Comparison of ENCODE assay signal across 1 cellular context in the genomic region with DNA sequence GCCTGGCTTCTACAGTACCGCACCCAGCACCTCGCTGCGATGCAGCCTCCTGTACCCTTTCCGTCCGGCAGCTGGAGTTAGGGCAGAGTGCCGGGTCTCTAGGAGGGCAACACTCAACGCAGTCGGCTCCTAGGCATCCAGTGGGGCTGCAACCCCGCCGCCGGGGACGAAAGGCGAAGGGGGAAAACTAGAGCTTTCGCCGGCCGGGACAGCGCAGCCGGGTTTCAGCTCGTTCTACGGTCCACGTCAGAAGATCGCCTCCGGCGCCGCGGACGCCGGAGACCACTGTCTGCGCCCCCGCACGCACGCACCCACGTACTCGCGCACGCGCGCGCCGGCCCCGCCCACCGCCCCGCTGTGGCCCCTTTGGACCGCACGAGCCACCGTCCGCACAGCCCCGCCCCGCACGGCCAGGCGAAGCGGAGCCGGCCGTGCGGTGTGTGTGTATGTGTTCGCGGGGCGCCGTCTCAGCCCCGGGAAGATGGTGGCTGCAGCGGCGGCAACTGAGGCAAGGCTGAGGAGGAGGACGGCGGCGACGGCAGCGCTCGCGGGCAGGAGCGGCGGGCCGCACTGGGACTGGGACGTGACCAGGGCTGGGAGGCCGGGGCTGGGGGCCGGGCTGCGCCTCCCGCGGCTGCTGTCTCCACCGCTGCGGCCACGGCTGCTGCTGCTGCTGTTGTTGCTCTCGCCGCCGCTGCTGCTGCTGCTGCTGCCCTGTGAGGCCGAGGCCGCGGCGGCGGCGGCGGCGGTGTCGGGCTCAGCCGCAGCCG.
TF ChIP-seq lines count a peak whose summit lies in the region.

Gene ATRN (plus strand): TSS at position 392 of the 770 bp plus-strand sequence. CDS start 90 bp downstream, at position 482.

TF ChIP-seq in K562, 482 proteins besides CTCF, POLR2A, EP300 and RAD21 (continued from another document and continues in another):
- TF ChIP-seq, protein P1, sequence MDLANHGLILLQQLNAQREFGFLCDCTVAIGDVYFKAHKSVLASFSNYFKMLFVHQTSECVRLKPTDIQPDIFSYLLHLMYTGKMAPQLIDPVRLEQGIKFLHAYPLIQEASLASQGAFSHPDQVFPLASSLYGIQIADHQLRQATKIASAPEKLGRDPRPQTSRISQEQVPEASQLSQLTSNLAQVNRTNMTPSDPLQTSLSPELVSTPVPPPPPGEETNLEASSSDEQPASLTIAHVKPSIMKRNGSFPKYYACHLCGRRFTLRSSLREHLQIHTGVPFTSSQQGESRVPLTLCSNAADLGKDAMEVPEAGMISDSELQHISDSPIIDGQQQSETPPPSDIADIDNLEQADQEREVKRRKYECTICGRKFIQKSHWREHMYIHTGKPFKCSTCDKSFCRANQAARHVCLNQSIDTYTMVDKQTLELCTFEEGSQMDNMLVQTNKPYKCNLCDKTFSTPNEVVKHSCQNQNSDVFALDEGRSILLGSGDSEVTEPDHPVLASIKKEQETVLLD (IDR thresholded peaks at IDR 0.05), result peak; percentile 90
- TF ChIP-seq TAF15 (IDR thresholded peaks at IDR 0.05; ENCODE audit: low read depth, low read length), result no peak
- TF ChIP-seq, protein P2, sequence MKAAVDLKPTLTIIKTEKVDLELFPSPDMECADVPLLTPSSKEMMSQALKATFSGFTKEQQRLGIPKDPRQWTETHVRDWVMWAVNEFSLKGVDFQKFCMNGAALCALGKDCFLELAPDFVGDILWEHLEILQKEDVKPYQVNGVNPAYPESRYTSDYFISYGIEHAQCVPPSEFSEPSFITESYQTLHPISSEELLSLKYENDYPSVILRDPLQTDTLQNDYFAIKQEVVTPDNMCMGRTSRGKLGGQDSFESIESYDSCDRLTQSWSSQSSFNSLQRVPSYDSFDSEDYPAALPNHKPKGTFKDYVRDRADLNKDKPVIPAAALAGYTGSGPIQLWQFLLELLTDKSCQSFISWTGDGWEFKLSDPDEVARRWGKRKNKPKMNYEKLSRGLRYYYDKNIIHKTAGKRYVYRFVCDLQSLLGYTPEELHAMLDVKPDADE (conservative IDR thresholded peaks at IDR 0.05; ENCODE audit: control insufficient read depth, low read depth, low read length), result peak; percentile 66; the same call in 1 of the 2 replicates
- peak in 1 of 3 experiments; percentile 56 for TF ChIP-seq YY1 (IDR thresholded peaks at IDR 0.05; ENCODE audit: borderline replicate concordance in 1 of 3, control insufficient read depth in 1 of 3, extremely low read depth in 1 of 3, insufficient read depth in 3 of 3, insufficient read length in 1 of 3, insufficient replicate concordance in 2 of 3, low read depth in 1 of 3, low read length in 2 of 3)
- peak; percentile 72 for TF ChIP-seq MYC (IDR thresholded peaks at IDR 0.05; ENCODE audit: low read depth, low read length)
- no peak for TF ChIP-seq MYC (CRISPR knock-in tag; IDR thresholded peaks at IDR 0.05; ENCODE audit: borderline replicate concordance, low read depth)
- no peak for TF ChIP-seq HDAC6 (IDR thresholded peaks at IDR 0.05; ENCODE audit: low read depth, low read length)
- no peak for TF ChIP-seq RFX1 (IDR thresholded peaks at IDR 0.05)
- TF ChIP-seq FOXK2 (conservative IDR thresholded peaks at IDR 0.05 in 1 of 2, IDR thresholded peaks at IDR 0.05 in 1 of 2; ENCODE audit: low read depth in 2 of 2), result no peak
- no peak for TF ChIP-seq FOXP4 (CRISPR knock-in tag; IDR thresholded peaks at IDR 0.05; ENCODE audit: borderline replicate concordance)
- TF ChIP-seq HDAC1 (IDR thresholded peaks at IDR 0.05), result no peak; a peak in 1 of 4 replicates
- TF ChIP-seq, protein P3, sequence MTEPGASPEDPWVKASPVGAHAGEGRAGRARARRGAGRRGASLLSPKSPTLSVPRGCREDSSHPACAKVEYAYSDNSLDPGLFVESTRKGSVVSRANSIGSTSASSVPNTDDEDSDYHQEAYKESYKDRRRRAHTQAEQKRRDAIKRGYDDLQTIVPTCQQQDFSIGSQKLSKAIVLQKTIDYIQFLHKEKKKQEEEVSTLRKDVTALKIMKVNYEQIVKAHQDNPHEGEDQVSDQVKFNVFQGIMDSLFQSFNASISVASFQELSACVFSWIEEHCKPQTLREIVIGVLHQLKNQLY (CRISPR knock-in tag; conservative IDR thresholded peaks at IDR 0.05), result no peak
- no peak for TF ChIP-seq ZNF280B (CRISPR knock-in tag; IDR thresholded peaks at IDR 0.05)
- TF ChIP-seq ZNF217 (CRISPR knock-in tag; IDR thresholded peaks at IDR 0.05), result no peak
- peak; percentile 99 for TF ChIP-seq CXXC5 (CRISPR knock-in tag; IDR thresholded peaks at IDR 0.05)
- no peak for TF ChIP-seq PHB2 (IDR thresholded peaks at IDR 0.05; ENCODE audit: low read depth)
- no peak for TF ChIP-seq NR1H2 (CRISPR knock-in tag; IDR thresholded peaks at IDR 0.05)
- no peak for TF ChIP-seq ZNF175 (CRISPR knock-in tag; IDR thresholded peaks at IDR 0.05; ENCODE audit: low read depth)
- no peak for TF ChIP-seq ZNF644 (tag; IDR thresholded peaks at IDR 0.05; ENCODE audit: low read depth)
- no peak for TF ChIP-seq NFYB (IDR thresholded peaks at IDR 0.05; ENCODE audit: extremely low read depth, insufficient read length)
- peak; percentile 99 for TF ChIP-seq KAT7 (CRISPR knock-in tag; IDR thresholded peaks at IDR 0.05; ENCODE audit: borderline replicate concordance)
- TF ChIP-seq MXI1 (IDR thresholded peaks at IDR 0.05; ENCODE audit: low read depth, low read length), result no peak
- TF ChIP-seq WHSC1 (IDR thresholded peaks at IDR 0.05; ENCODE audit: low read length), result no peak
- TF ChIP-seq, protein P4, sequence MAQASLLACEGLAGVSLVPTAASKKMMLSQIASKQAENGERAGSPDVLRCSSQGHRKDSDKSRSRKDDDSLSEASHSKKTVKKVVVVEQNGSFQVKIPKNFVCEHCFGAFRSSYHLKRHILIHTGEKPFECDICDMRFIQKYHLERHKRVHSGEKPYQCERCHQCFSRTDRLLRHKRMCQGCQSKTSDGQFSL (CRISPR knock-in tag; IDR thresholded peaks at IDR 0.05), result no peak
- TF ChIP-seq, protein P4 (tag; IDR thresholded peaks at IDR 0.05), result no peak
- no peak for TF ChIP-seq HEY1 (CRISPR knock-in tag; IDR thresholded peaks at IDR 0.05; ENCODE audit: borderline replicate concordance)
- no peak for TF ChIP-seq ZNF282 (CRISPR knock-in tag; IDR thresholded peaks at IDR 0.05)
- no peak for TF ChIP-seq RNF2 (IDR thresholded peaks at IDR 0.05)
- peak; percentile 45 for TF ChIP-seq HNRNPLL (IDR thresholded peaks at IDR 0.05; ENCODE audit: low read depth, low read length, poor library complexity, severe bottlenecking)
- TF ChIP-seq ZNF586 (CRISPR knock-in tag; conservative IDR thresholded peaks at IDR 0.05), result no peak
- TF ChIP-seq, protein P5, sequence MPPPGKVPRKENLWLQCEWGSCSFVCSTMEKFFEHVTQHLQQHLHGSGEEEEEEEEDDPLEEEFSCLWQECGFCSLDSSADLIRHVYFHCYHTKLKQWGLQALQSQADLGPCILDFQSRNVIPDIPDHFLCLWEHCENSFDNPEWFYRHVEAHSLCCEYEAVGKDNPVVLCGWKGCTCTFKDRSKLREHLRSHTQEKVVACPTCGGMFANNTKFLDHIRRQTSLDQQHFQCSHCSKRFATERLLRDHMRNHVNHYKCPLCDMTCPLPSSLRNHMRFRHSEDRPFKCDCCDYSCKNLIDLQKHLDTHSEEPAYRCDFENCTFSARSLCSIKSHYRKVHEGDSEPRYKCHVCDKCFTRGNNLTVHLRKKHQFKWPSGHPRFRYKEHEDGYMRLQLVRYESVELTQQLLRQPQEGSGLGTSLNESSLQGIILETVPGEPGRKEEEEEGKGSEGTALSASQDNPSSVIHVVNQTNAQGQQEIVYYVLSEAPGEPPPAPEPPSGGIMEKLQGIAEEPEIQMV (tag; conservative IDR thresholded peaks at IDR 0.05; ENCODE audit: low read depth), result peak; percentile 88
- TF ChIP-seq, protein P6, sequence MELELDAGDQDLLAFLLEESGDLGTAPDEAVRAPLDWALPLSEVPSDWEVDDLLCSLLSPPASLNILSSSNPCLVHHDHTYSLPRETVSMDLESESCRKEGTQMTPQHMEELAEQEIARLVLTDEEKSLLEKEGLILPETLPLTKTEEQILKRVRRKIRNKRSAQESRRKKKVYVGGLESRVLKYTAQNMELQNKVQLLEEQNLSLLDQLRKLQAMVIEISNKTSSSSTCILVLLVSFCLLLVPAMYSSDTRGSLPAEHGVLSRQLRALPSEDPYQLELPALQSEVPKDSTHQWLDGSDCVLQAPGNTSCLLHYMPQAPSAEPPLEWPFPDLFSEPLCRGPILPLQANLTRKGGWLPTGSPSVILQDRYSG (tag; conservative IDR thresholded peaks at IDR 0.05; ENCODE audit: low read depth), result no peak
- TF ChIP-seq, protein P7, sequence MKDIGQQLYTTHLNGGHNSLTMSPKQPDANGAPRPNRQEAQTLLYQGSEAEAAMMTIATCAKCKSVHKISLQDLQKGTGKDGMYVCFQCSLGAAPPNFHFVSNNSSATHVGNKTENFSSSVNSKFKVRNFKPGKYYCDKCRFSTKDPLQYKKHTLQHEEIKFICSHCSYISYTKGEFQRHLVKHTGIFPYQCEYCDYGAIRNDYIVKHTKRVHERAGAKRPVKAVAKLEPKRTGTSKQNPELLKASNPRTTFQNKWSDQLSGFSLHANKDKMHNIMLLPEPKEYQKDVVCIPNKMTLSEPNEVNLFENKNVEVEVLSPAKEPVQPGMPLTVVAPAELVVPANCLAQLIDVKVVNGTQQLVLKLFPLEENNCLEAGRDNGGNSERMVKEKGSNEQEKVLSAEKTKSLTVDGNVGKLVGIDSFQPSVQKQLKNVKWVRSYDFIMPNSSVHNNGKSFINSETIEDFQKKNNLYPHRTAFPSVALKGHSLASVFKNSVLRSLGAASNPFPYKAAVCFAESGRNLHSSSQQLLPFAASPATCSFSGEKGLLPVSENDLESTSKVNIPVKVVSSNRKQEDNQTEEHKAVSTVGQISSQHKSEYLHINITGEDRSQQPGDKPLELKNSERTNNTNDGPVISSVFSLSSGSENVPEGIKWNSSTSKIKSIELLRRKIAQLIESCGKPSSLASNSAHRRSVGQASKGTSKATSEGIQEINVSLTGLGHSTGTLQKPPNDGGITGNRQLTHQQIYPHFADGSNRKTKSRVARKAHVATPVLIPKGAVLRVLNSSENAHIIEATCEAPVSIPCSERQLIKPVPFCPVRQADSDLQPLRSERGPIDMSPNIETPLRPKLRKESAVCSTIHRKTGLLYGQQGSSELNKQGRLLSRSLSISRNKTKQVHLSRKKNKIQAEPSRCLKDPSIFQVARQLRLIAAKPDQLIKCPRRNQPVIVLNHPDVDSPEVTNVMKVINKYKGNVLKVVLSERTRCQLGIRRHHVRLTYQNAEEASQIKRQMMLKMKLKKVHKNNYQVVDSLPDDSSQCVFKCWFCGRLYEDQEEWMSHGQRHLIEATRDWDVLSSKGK (CRISPR knock-in tag; IDR thresholded peaks at IDR 0.05), result no peak
- TF ChIP-seq HNRNPUL1 (IDR thresholded peaks at IDR 0.05; ENCODE audit: low read length), result no peak
- no peak for TF ChIP-seq SMAD3 (CRISPR knock-in tag; conservative IDR thresholded peaks at IDR 0.05)
- TF ChIP-seq HMG20B (CRISPR knock-in tag; IDR thresholded peaks at IDR 0.05), result no peak
- no peak for TF ChIP-seq SIRT6 (IDR thresholded peaks at IDR 0.05; ENCODE audit: low read depth, low read length)
- TF ChIP-seq, protein P8, sequence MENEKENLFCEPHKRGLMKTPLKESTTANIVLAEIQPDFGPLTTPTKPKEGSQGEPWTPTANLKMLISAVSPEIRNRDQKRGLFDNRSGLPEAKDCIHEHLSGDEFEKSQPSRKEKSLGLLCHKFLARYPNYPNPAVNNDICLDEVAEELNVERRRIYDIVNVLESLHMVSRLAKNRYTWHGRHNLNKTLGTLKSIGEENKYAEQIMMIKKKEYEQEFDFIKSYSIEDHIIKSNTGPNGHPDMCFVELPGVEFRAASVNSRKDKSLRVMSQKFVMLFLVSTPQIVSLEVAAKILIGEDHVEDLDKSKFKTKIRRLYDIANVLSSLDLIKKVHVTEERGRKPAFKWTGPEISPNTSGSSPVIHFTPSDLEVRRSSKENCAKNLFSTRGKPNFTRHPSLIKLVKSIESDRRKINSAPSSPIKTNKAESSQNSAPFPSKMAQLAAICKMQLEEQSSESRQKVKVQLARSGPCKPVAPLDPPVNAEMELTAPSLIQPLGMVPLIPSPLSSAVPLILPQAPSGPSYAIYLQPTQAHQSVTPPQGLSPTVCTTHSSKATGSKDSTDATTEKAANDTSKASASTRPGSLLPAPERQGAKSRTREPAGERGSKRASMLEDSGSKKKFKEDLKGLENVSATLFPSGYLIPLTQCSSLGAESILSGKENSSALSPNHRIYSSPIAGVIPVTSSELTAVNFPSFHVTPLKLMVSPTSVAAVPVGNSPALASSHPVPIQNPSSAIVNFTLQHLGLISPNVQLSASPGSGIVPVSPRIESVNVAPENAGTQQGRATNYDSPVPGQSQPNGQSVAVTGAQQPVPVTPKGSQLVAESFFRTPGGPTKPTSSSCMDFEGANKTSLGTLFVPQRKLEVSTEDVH (IDR thresholded peaks at IDR 0.05; ENCODE audit: low read depth, partially characterized antibody), result no peak
- no peak for TF ChIP-seq RBM17 (IDR thresholded peaks at IDR 0.05; ENCODE audit: borderline replicate concordance, low read depth, low read length)
- 0 out of 2 replicates have a peak, but pooled peaks have one; percentile 57 for TF ChIP-seq SMAD4 (CRISPR knock-in tag; conservative IDR thresholded peaks at IDR 0.05)
- TF ChIP-seq POLR2AphosphoS5 (IDR thresholded peaks at IDR 0.05; ENCODE audit: control insufficient read depth, insufficient read depth, low read depth, low read length), result peak; percentile 66; the same call in 1 of the 2 replicates
- TF ChIP-seq ZNF436 (CRISPR knock-in tag; IDR thresholded peaks at IDR 0.05), result no peak
